Comparison of ENCODE assay signal across 14 cellular contexts in genomic region chr15:50257924-50258323, GRCh38. TPM values are rescaled to one million over a fixed set of nuclear protein-coding genes. Genes with fewer than 3 reads are reported as not detected.
A peak's percentile ranks its signal among the peaks of the same experiment; 100 is the strongest.
DNase-seq lines count a peak whose midpoint lies in the region; ATAC-seq and TF ChIP-seq lines count a peak whose summit lies in the region.
"Had no signal": no experiment of that assay in that cellular context is flagged by ENCODE, and none has a peak within 500 bp of the region (broad histone marks: within the 10 kb centered on the region; RNA-seq: fewer than 3 reads in every experiment).

No MANE protein-coding gene starts in this region.

- intact Hi-C loops in HCT116 (cut with micrococcal nuclease) = no loop called here
- intact Hi-C loops in head of caudate nucleus (cut with DNase I) = no loop called here

- H2AFZ ChIP-seq in HCT116 (ENCODE audit: low read depth, low read length, poor library complexity, severe bottlenecking) (peak overlapping the region; percentile 15), SK-N-SH (ENCODE audit: low read depth) (no peak overlapping the region)

- H3K27ac ChIP-seq in AG04450 (ENCODE audit: low read depth, low read length) (no peak overlapping the region), HCT116 (ENCODE audit: low read depth, low read length) (no peak overlapping the region), SK-N-SH (ENCODE audit: low read depth in 2 of 2, low read length in 1 of 2) (no peak overlapping the region)
- H3K27ac ChIP-seq: left ventricle myocardium inferior had no signal

- H3K4me3 ChIP-seq in AG04450 (ENCODE audit: low read depth, low read length) (no peak overlapping the region), HCT116 (replicated peaks in 1 of 2; ENCODE audit: low read depth in 1 of 2, low read length in 2 of 2) (no peak overlapping the region), fibroblast of mammary gland (ENCODE audit: control insufficient read depth, low read depth, low read length) (no peak overlapping the region), SK-N-SH (ENCODE audit: low read depth in 2 of 2, low read length in 1 of 2) (no peak overlapping the region)
- H3K4me3 ChIP-seq: left ventricle myocardium inferior had no signal

- peak overlapping the region; percentile 32 for H3K4me2 ChIP-seq in HCT116 (ENCODE audit: low read length)
- no peak overlapping the region for H3K4me2 ChIP-seq in SK-N-SH

- DNase-seq in AG04450 (ENCODE audit: low read depth, low spot score) (peak; percentile 7), HCT116 (ENCODE audit: low read depth, low spot score) (no peak), RPMI7951 (ENCODE audit: low read depth) (peak; percentile 55), fibroblast of mammary gland (ENCODE audit: low read depth) (peak; percentile 68), kidney glomerular epithelial cell (lab: John Stamatoyannopoulos, UW) (no peak), head of caudate nucleus (no peak), GDM1 (lab: John Stamatoyannopoulos, UW) (no peak), SK-N-SH (no peak)
- DNase-seq: activated CD8-positive, alpha-beta T cell treated with anti-CD3 and anti-CD28 coated beads, Interleukin-2, amount 10 ng/mL, durations not matched to agents 7 days and 5 days; CD4-positive, alpha-beta memory T cell; left ventricle myocardium inferior; NCI-H510A; occipital lobe had no signal

- H3K4me1 ChIP-seq in HCT116 (ENCODE audit: control insufficient read depth in 1 of 2, insufficient read depth in 2 of 2, low read length in 2 of 2) (peaks cover 8 to 24% of the 10 kb centered on the region in 2 experiments), SK-N-SH (ENCODE audit: control insufficient read depth in 1 of 2, insufficient read depth in 2 of 2, low read depth in 1 of 2, low read length in 1 of 2) (no peaks in the 10 kb centered on the region)
- H3K4me1 ChIP-seq: left ventricle myocardium inferior had no signal

- no peaks in the 10 kb centered on the region for H3K9me2 ChIP-seq in HCT116 (ENCODE audit: insufficient read depth)
- no peaks in the 10 kb centered on the region for H3K9me2 ChIP-seq in SK-N-SH

- 70% methylated on average over 3 of the region's 3 CpGs for WGBS in SK-N-SH (ENCODE audit: low lambda C conversion rate)

- RAD21 ChIA-PET in HCT116 (lab: Charles Lee; ENCODE audit: low non-redundant PET in 1 of 2, low total read pairs in 2 of 2, uncharacterized antibody in 2 of 2, unreplicated experiment in 2 of 2) = no interaction called here

- peaks cover 3% of the 10 kb centered on the region; the same call in 1 of the 2 replicates for H3K9me3 ChIP-seq in AG04450 (ENCODE audit: control insufficient read depth, insufficient read depth, low read length)
- H3K9me3 ChIP-seq in HCT116 (ENCODE audit: control insufficient read depth in 1 of 2, insufficient read depth in 1 of 2, low read depth in 1 of 2, low read length in 2 of 2) = no peaks in the 10 kb centered on the region
- no peaks in the 10 kb centered on the region for H3K9me3 ChIP-seq in SK-N-SH
- H3K9me3 ChIP-seq: left ventricle myocardium inferior had no signal

- no peaks in the 10 kb centered on the region for H3K27me3 ChIP-seq in AG04450 (ENCODE audit: control insufficient read depth, insufficient read depth, low read length)
- no peaks in the 10 kb centered on the region for H3K27me3 ChIP-seq in HCT116 (ENCODE audit: insufficient read depth, low read length)
- H3K27me3 ChIP-seq in SK-N-SH (ENCODE audit: insufficient read depth) = no peaks in the 10 kb centered on the region

- H3K36me3 ChIP-seq in HCT116 (ENCODE audit: control insufficient read depth in 1 of 2, insufficient read depth in 2 of 2, low read length in 2 of 2) = no peaks in the 10 kb centered on the region
- H3K36me3 ChIP-seq in SK-N-SH (replicated peaks in 1 of 2; ENCODE audit: control insufficient read depth in 1 of 2, insufficient read depth in 2 of 2, low read length in 1 of 2) = no peaks in the 10 kb centered on the region
- H3K36me3 ChIP-seq: left ventricle myocardium inferior had no signal

- TF ChIP-seq EP300 in SK-N-SH (IDR thresholded peaks at IDR 0.05; ENCODE audit: borderline replicate concordance in 1 of 2, low read depth in 1 of 2, low read length in 1 of 2) = no peak

- POLR2A ChIA-PET in AG04450 (lab: Yijun Ruan, JAX) = no interaction called here
- POLR2A ChIA-PET in HCT116 (lab: Charles Lee) = no interaction called here
- POLR2A ChIA-PET in SK-N-SH (lab: Yijun Ruan, JAX) = no interaction called here

- TF ChIP-seq CTCF in AG04450 (IDR thresholded peaks at IDR 0.05; ENCODE audit: low read depth, low read length) (no peak), HCT116 (IDR thresholded peaks at IDR 0.05 in 2 of 3, conservative IDR thresholded peaks at IDR 0.05 in 1 of 3; ENCODE audit: borderline replicate concordance in 1 of 3, insufficient read depth in 1 of 3, low read depth in 2 of 3, low read length in 2 of 3) (no peak), fibroblast of mammary gland (conservative IDR thresholded peaks at IDR 0.05; ENCODE audit: control insufficient read depth, insufficient read depth, low read depth, low read length) (no peak), SK-N-SH (IDR thresholded peaks at IDR 0.05) (no peak)

- BruUV-seq in HCT116 (replicated peaks; lab: Mats Ljungman, UMichigan) = no TSS peak

- ATAC-seq in HCT116 = no peak
- ATAC-seq: activated CD8-positive, alpha-beta T cell treated with anti-CD3 and anti-CD28 coated beads, Interleukin-2, amount 10 ng/mL, durations not matched to agents 7 days and 5 days had no signal

- no peak for TF ChIP-seq POLR2A in HCT116 (IDR thresholded peaks at IDR 0.05; ENCODE audit: borderline replicate concordance, extremely low read depth, insufficient read depth, insufficient read length)

- H3K79me2 ChIP-seq in HCT116 (ENCODE audit: insufficient read depth, low read length) (no peaks in the 10 kb centered on the region), SK-N-SH (ENCODE audit: insufficient read depth) (no peaks in the 10 kb centered on the region)

- H4K20me1 ChIP-seq in HCT116 (ENCODE audit: insufficient read depth) = no peaks in the 10 kb centered on the region
- no peaks in the 10 kb centered on the region for H4K20me1 ChIP-seq in SK-N-SH (ENCODE audit: insufficient read depth)

- CTCF ChIA-PET in AG04450 (lab: Charles Lee) (no interaction called here), HCT116 (lab: Charles Lee) (no interaction called here), SK-N-SH (lab: Yijun Ruan, JAX) (interaction anchor here (0.8 kb wide), 1 partner anchor 9 kb away, joined by 3 read pairs; no protein-coding TSS in a partner anchor)

- H3K9ac ChIP-seq in HCT116 (ENCODE audit: low read length) (no peak overlapping the region), SK-N-SH (no peak overlapping the region)

- H3F3A ChIP-seq in SK-N-SH (replicated peaks; ENCODE audit: insufficient read depth) = no peaks in the 10 kb centered on the region

- TF ChIP-seq RAD21 in HCT116 (IDR thresholded peaks at IDR 0.05; ENCODE audit: low read depth) (no peak), SK-N-SH (IDR thresholded peaks at IDR 0.05; ENCODE audit: low read length) (no peak)

TF ChIP-seq in HCT116, 20 proteins besides CTCF, POLR2A, EP300 and RAD21:
- no peak for TF ChIP-seq POLR2AphosphoS5 (IDR thresholded peaks at IDR 0.05; ENCODE audit: low read depth, low read length)

TF ChIP-seq in SK-N-SH, 30 proteins besides CTCF, POLR2A, EP300 and RAD21 (continues in another document):
- no peak for TF ChIP-seq IRF3 (IDR thresholded peaks at IDR 0.05; ENCODE audit: low read depth, low read length)
- no peak for TF ChIP-seq RCOR1 (IDR thresholded peaks at IDR 0.05; ENCODE audit: low read length)
- TF ChIP-seq TCF12 (IDR thresholded peaks at IDR 0.05) = no peak
- TF ChIP-seq, protein P1, sequence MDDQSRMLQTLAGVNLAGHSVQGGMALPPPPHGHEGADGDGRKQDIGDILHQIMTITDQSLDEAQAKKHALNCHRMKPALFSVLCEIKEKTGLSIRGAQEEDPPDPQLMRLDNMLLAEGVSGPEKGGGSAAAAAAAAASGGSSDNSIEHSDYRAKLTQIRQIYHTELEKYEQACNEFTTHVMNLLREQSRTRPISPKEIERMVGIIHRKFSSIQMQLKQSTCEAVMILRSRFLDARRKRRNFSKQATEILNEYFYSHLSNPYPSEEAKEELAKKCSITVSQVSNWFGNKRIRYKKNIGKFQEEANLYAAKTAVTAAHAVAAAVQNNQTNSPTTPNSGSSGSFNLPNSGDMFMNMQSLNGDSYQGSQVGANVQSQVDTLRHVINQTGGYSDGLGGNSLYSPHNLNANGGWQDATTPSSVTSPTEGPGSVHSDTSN (IDR thresholded peaks at IDR 0.05) = no peak
- TF ChIP-seq FOXJ3 (CRISPR knock-in tag; IDR thresholded peaks at IDR 0.05) = no peak
- TF ChIP-seq FOSL2 (IDR thresholded peaks at IDR 0.05; ENCODE audit: borderline replicate concordance, low read depth) = no peak
- no peak for TF ChIP-seq NFIC (IDR thresholded peaks at IDR 0.05; ENCODE audit: borderline replicate concordance)
- TF ChIP-seq JUND (IDR thresholded peaks at IDR 0.05) = no peak
- TF ChIP-seq YY1 (IDR thresholded peaks at IDR 0.05; ENCODE audit: low read depth) = no peak

RNA-seq across cellular contexts. Expression of gene HDC, which starts 7.6 kb away (rescaled TPM):
- not detected in 2 replicates for polyA plus RNA-seq in AG04450 (2011; rRNA removed)
- not detected in 2 replicates for polyA minus RNA-seq in AG04450 (2011; rRNA and poly(A)+ RNA removed)
- total RNA-seq in HCT116 (2021; ENCODE audit: unreplicated experiment) = not detected
- polyA plus RNA-seq in HCT116 (2012) = 0.06 TPM in 1 of 2 replicates, not detected in the other
- not detected in 2 replicates for total RNA-seq in RPMI7951 (2014; rRNA removed; shearing (Covaris generic))
- not detected in 2 replicates for polyA plus RNA-seq in SK-N-SH (2012; rRNA removed)
- polyA plus RNA-seq in SK-N-SH (2012; cell fraction: cytosol; rRNA removed) = not detected in 2 replicates
- not detected in 2 replicates for polyA plus RNA-seq in SK-N-SH (2012; cell fraction: nucleus; rRNA removed)
- total RNA-seq: CD4-positive, alpha-beta memory T cell; dermis microvascular lymphatic vessel endothelial cell; occipital lobe had no signal

Comparison
In these comparisons a context has a peak if more than half of its experiments do, and no peak if none do; other contexts are left out.
1. DNase-seq: peak in AG04450 (single experiment), RPMI7951 (single experiment) and fibroblast of mammary gland (single experiment); none in HCT116 (single experiment), kidney glomerular epithelial cell (single experiment), head of caudate nucleus (0 of 42), GDM1 (single experiment) and SK-N-SH (single experiment).